ENCODE assay signal across 8 cellular contexts in genomic region chr1:151048645-151049032, GRCh38. TPM values are rescaled to one million over a fixed set of nuclear protein-coding genes. Genes with fewer than 3 reads are reported as not detected.
DNase-seq lines count a peak whose midpoint lies in the region; ATAC-seq and TF ChIP-seq lines count a peak whose summit lies in the region.

No MANE protein-coding gene starts in this region.

- H3K36me3 Mint-ChIP-seq in central memory CD8-positive, alpha-beta T cell (ENCODE audit: insufficient read depth), result peaks cover 25% of the 10 kb centered on the region

- H3K4me1 ChIP-seq in HUES64 (ENCODE audit: insufficient read depth, low read length) (peaks cover 11% of the 10 kb centered on the region; the same call in 1 of the 2 replicates), muscle layer of duodenum (ENCODE audit: control insufficient read depth in 1 of 2, insufficient read depth in 2 of 2, low read length in 2 of 2) (peaks cover 6 to 14% of the 10 kb centered on the region in 2 donors)

- peak overlapping the region; percentile 84; the same call in 1 of the 2 replicates for H3K9ac ChIP-seq in HUES64 (ENCODE audit: low read depth, low read length)

- H3K27ac Mint-ChIP-seq in central memory CD8-positive, alpha-beta T cell (ENCODE audit: low read depth), result peak overlapping the region; percentile 91

- H3K4me3 ChIP-seq in AG09309 (ENCODE audit: control insufficient read depth, low read depth, low read length) (peak overlapping the region; percentile 77), HUES64 (ENCODE audit: low read length) (peak overlapping the region; percentile 82), muscle layer of duodenum (ENCODE audit: low read depth in 1 of 2, low read length in 2 of 2) (peak overlapping the region; percentile 83 to 92)

- DNase-seq in AG09309 (ENCODE audit: low read depth) (no peak), NK-92 (lab: John Stamatoyannopoulos, UW; ENCODE audit: unreplicated experiment) (no peak)
- no peak for DNase-seq in central memory CD8-positive, alpha-beta T cell (ENCODE audit: low spot score in 2 of 2)

- H3K36me3 ChIP-seq in HUES64 (ENCODE audit: insufficient read depth, low read length) (peaks cover 35% of the 10 kb centered on the region), muscle layer of duodenum (ENCODE audit: control insufficient read depth in 1 of 2, insufficient read depth in 2 of 2, low read length in 2 of 2) (peaks cover 16 to 23% of the 10 kb centered on the region in 2 donors)

- H3K9me3 Mint-ChIP-seq in central memory CD8-positive, alpha-beta T cell, result no peaks in the 10 kb centered on the region

- H3K27me3 Mint-ChIP-seq in central memory CD8-positive, alpha-beta T cell, result no peaks in the 10 kb centered on the region

- no peaks in the 10 kb centered on the region for H3K27me3 ChIP-seq in HUES64 (ENCODE audit: insufficient read depth, low read length)
- H3K27me3 ChIP-seq in muscle layer of duodenum (ENCODE audit: low read depth, low read length), result no peaks in the 10 kb centered on the region

- no peak overlapping the region for H3K27ac ChIP-seq in HUES64 (ENCODE audit: low read depth, low read length)
- peak overlapping the region; percentile 78 for H3K27ac ChIP-seq in muscle layer of duodenum (ENCODE audit: low read length)

- H3K4me1 Mint-ChIP-seq in central memory CD8-positive, alpha-beta T cell, result peaks cover 58% of the 10 kb centered on the region

- peak overlapping the region; percentile 89 for H3K4me3 Mint-ChIP-seq in central memory CD8-positive, alpha-beta T cell

- no peak for ATAC-seq in central memory CD8-positive, alpha-beta T cell (replicated peaks; ENCODE audit: extremely low read depth, poor library complexity, severe bottlenecking)
- ATAC-seq in HG03097 (IDR thresholded peaks at IDR 0.05; ENCODE audit: low FRiP score, unreplicated experiment) (no peak), GM21576 (IDR thresholded peaks at IDR 0.05; ENCODE audit: unreplicated experiment) (no peak), HG02885 (IDR thresholded peaks at IDR 0.05; ENCODE audit: poor library complexity, unreplicated experiment) (no peak)

- WGBS in HUES64, result 35% methylated on average over 3 of the region's 3 CpGs

- no peaks in the 10 kb centered on the region for H3K9me3 ChIP-seq in HUES64 (ENCODE audit: insufficient read depth, low read depth, low read length)
- H3K9me3 ChIP-seq in muscle layer of duodenum (ENCODE audit: control insufficient read depth in 1 of 2, low read length in 2 of 2), result no peaks in the 10 kb centered on the region

- TF ChIP-seq CTCF in AG09309 (IDR thresholded peaks at IDR 0.05; ENCODE audit: control insufficient read depth, insufficient read depth, low read depth, low read length, missing control alignments), result no peak

RNA-seq across cellular contexts. Expression of gene C1orf56, which starts 1.1 kb away (rescaled TPM):
- 4.2 TPM for polyA plus RNA-seq in HUES64 (2013, experiment 1 of 2)
- 4.2 TPM for polyA plus RNA-seq in HUES64 (2013, experiment 2 of 2)

RNA-seq across cellular contexts. Expression of gene CDC42SE1, which starts 10.8 kb away (rescaled TPM):
- 43.5 TPM for polyA plus RNA-seq in HUES64 (2013, experiment 1 of 2)
- 46.4 TPM for polyA plus RNA-seq in HUES64 (2013, experiment 2 of 2)

RNA-seq across cellular contexts. Expression of gene MLLT11, which starts 11.6 kb away (rescaled TPM):
- polyA plus RNA-seq in HUES64 (2013, experiment 1 of 2), result 36.6 TPM
- 48.0 TPM for polyA plus RNA-seq in HUES64 (2013, experiment 2 of 2)

RNA-seq across cellular contexts. Expression of gene BNIPL, which starts 12.3 kb away (rescaled TPM):
- polyA plus RNA-seq in HUES64 (2013, experiment 1 of 2), result 0.65 TPM
- 0.57 TPM for polyA plus RNA-seq in HUES64 (2013, experiment 2 of 2)

RNA-seq across cellular contexts. Expression of gene GABPB2, which starts 21.9 kb away (rescaled TPM):
- polyA plus RNA-seq in HUES64 (2013, experiment 1 of 2), result 1.6 TPM
- 2.1 TPM for polyA plus RNA-seq in HUES64 (2013, experiment 2 of 2)
